ENCODE assay signal across 21 cellular contexts in genomic region chr14:99157246-99157645, GRCh38.
"Had no signal": no experiment of that assay in that cellular context is flagged by ENCODE, and none has a peak within 500 bp of the region (broad histone marks: within the 10 kb centered on the region; RNA-seq: fewer than 3 reads in every experiment).

No MANE protein-coding gene starts in this region.

- H3K27ac Mint-ChIP-seq: effector memory CD8-positive, alpha-beta T cell; immature natural killer cell; memory B cell; mesothelial cell of epicardium; naive B cell; nephron progenitor cell; stimulated activated effector memory CD8-positive, alpha-beta T cell treated with anti-CD3 and anti-CD28 coated beads, Interleukin-12 subunit alpha, Interleukin-12 subunit beta, amount 100 ng/mL, for 72 hours; type B pancreatic cell had no signal

- DNase-seq: cortex of kidney; effector memory CD8-positive, alpha-beta T cell; hypothalamus; immature natural killer cell; mucosa of descending colon; naive B cell; nephron progenitor cell; stimulated activated CD4-positive, alpha-beta T cell treated with anti-CD3 and anti-CD28 coated beads, Interleukin-2, amount 100 ng/mL, for 24 hours; stimulated activated CD4-positive, alpha-beta T cell treated with anti-CD3 and anti-CD28 coated beads, Interleukin-4, amount 100 ng/mL, for 24 hours; stimulated activated naive CD4-positive, alpha-beta T cell treated with Interleukin-2 at 50 U/mL for 16 hours; substantia nigra had no signal

- H3K4me3 ChIP-seq: lung, mucosa of descending colon, prostate gland, right atrium auricular region, testis, tibial artery had no signal

- H3K4me3 Mint-ChIP-seq: effector memory CD8-positive, alpha-beta T cell; immature natural killer cell; memory B cell; mesothelial cell of epicardium; naive B cell; nephron progenitor cell; stimulated activated effector memory CD8-positive, alpha-beta T cell treated with anti-CD3 and anti-CD28 coated beads, Interleukin-12 subunit alpha, Interleukin-12 subunit beta, amount 100 ng/mL, for 72 hours; type B pancreatic cell had no signal

- ATAC-seq: effector memory CD8-positive, alpha-beta T cell; mucosa of descending colon; sciatic nerve; stimulated activated effector memory CD8-positive, alpha-beta T cell treated with anti-CD3 and anti-CD28 coated beads, Interleukin-12 subunit alpha, Interleukin-12 subunit beta, amount 100 ng/mL, for 72 hours had no signal

- H3K27me3 ChIP-seq: right atrium auricular region, testis had no signal

- H3K36me3 ChIP-seq: prostate gland, right atrium auricular region, tibial artery had no signal

- H3K9me3 Mint-ChIP-seq: effector memory CD8-positive, alpha-beta T cell; immature natural killer cell; stimulated activated effector memory CD8-positive, alpha-beta T cell treated with anti-CD3 and anti-CD28 coated beads, Interleukin-12 subunit alpha, Interleukin-12 subunit beta, amount 100 ng/mL, for 72 hours; type B pancreatic cell had no signal

- H3K4me1 Mint-ChIP-seq: memory B cell, mesothelial cell of epicardium, naive B cell, nephron progenitor cell had no signal

- H3K4me1 ChIP-seq: prostate gland, right atrium auricular region, testis had no signal

- H3K27me3 Mint-ChIP-seq: effector memory CD8-positive, alpha-beta T cell; type B pancreatic cell had no signal

- H3K9me3 ChIP-seq: mucosa of descending colon, prostate gland, right atrium auricular region, testis had no signal

- H3K36me3 Mint-ChIP-seq: memory B cell, mesothelial cell of epicardium, naive B cell, type B pancreatic cell had no signal

- H3K27ac ChIP-seq: prostate gland, right atrium auricular region, testis, tibial artery had no signal
